8 cellular contexts compared by ENCODE assay signal in genomic region chr17:38885728-38886642, GRCh38. TPM values are rescaled to one million over a fixed set of nuclear protein-coding genes. Genes with fewer than 3 reads are reported as not detected.
A peak's percentile ranks its signal among the peaks of the same experiment; 100 is the strongest.
DNase-seq lines count a peak whose midpoint lies in the region; ATAC-seq, FAIRE-seq and TF ChIP-seq lines count a peak whose summit lies in the region.

No MANE protein-coding gene starts in this region.

- peaks cover 52% of the 10 kb centered on the region for H3K4me1 Mint-ChIP-seq in CD14-positive monocyte
- H3K4me1 Mint-ChIP-seq in natural killer cell, result peaks cover 88 to 89% of the 10 kb centered on the region in 2 donors

- no peak overlapping the region for H3K4me3 Mint-ChIP-seq in CD14-positive monocyte
- H3K4me3 Mint-ChIP-seq in natural killer cell, result peak overlapping the region; percentile 84

- ATAC-seq in natural killer cell, result peak; percentile 12 to 20 (median 19)

- DNase-seq in CD14-positive monocyte (ENCODE audit: low spot score) (no peak), MV-4-11 (lab: John Stamatoyannopoulos, UW) (peak; percentile 15), natural killer cell (no peak), GM13976 (ENCODE audit: low spot score) (no peak), HTR-8/SVneo (ENCODE audit: insufficient read length, low spot score) (no peak), 8988T (no peak), NCI-H69 (lab: John Stamatoyannopoulos, UW) (no peak)

- peak overlapping the region; percentile 65 for H3K27ac ChIP-seq in cingulate gyrus (ENCODE audit: low read depth, low read length)

- TF ChIP-seq CTCF in CD14-positive monocyte (IDR thresholded peaks at IDR 0.05) (no peak), natural killer cell (IDR thresholded peaks at IDR 0.05) (no peak), GM13976 (IDR thresholded peaks at IDR 0.05; ENCODE audit: borderline replicate concordance, control extremely low read depth, extremely low read depth, insufficient read depth, missing control alignments) (no peak)

- H3K27ac Mint-ChIP-seq in CD14-positive monocyte (peak overlapping the region in 5 of 7 donors; percentile 31 to 79 (median 42)), natural killer cell (peak overlapping the region; percentile 91 to 93)

- FAIRE-seq in HTR-8/SVneo (lab: Jason Lieb, UNC), result no peak

- H3K36me3 Mint-ChIP-seq in CD14-positive monocyte (peaks cover 70 to 87% of the 10 kb centered on the region in 2 donors), natural killer cell (peaks cover 6% of the 10 kb centered on the region)

- peaks cover 0 to 2% (median 2%) of the 10 kb centered on the region in 3 donors for H3K27me3 Mint-ChIP-seq in CD14-positive monocyte (ENCODE audit: low read depth in 3 of 3)
- no peaks in the 10 kb centered on the region for H3K27me3 Mint-ChIP-seq in natural killer cell (ENCODE audit: low read depth in 2 of 2)

- in situ Hi-C loops in GM13976 (cut with MboI; ENCODE audit: low sequenced_read_pairs, unreplicated experiment), result no loop called here

- H3K9me3 Mint-ChIP-seq in CD14-positive monocyte (no peaks in the 10 kb centered on the region), natural killer cell (no peaks in the 10 kb centered on the region)

- intact Hi-C loops in CD14-positive monocyte (cut with micrococcal nuclease) (no loop called here), natural killer cell (cut with micrococcal nuclease) (no loop called here)

RNA-seq across cellular contexts. Expression of gene LASP1, which starts 16.1 kb away (rescaled TPM):
- polyA plus RNA-seq in CD14-positive monocyte, result 10 to 100 TPM; 70.6 to 93.7 TPM
- total RNA-seq in natural killer cell, result 100 to 1,000 TPM; 293 to 363 (median 340) TPM

RNA-seq across cellular contexts. Expression of gene RPL23, which starts 32.5 kb away (rescaled TPM):
- 100 to 1,000 TPM; 561 to 618 TPM for polyA plus RNA-seq in CD14-positive monocyte
- total RNA-seq in natural killer cell, result 100 to 1,000 TPM; 752 to 934 (median 923) TPM
